ENCODE assay signal across 2 cellular contexts in the genomic region with DNA sequence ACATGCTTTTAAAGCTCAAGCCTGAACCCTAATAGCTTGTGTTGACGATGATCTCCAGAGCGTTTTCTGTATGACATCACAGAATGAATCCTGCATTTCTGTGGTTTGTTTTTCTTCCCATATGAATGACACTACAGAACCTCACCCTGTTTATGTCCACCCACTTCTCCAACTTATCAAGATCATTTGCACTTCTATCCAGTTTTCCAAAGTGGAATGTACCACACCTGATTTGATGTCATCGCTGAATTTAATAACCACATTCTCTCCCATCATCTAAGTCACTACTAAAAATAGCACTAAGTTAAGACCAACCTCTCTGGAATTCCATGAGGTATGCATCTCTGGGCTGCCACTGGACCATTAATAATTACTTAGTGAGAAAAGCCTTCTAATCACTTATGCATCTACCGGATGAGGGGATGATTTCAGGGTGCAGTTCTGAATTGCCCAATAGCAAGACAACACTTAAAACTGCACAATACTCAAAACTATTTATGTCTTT.
TF ChIP-seq lines count a peak whose summit lies in the region.

No MANE protein-coding gene starts in this region.

TF ChIP-seq in HepG2, 621 proteins besides CTCF, POLR2A, EP300 and RAD21:
- TF ChIP-seq CREB1 (IDR thresholded peaks at IDR 0.05) (peak; percentile 64), CREB1 (CRISPR knock-in tag; IDR thresholded peaks at IDR 0.05) (no peak), FOXA1 (IDR thresholded peaks at IDR 0.05) (no peak), FOXA1 (CRISPR knock-in tag; IDR thresholded peaks at IDR 0.05) (no peak), YY1 (IDR thresholded peaks at IDR 0.05; ENCODE audit: insufficient read depth, insufficient replicate concordance, low read depth, low read length) (no peak), ZFP36L1 (CRISPR knock-in tag; IDR thresholded peaks at IDR 0.05) (no peak), TBX3 (IDR thresholded peaks at IDR 0.05; ENCODE audit: borderline replicate concordance) (no peak)
- TF ChIP-seq, protein P1, sequence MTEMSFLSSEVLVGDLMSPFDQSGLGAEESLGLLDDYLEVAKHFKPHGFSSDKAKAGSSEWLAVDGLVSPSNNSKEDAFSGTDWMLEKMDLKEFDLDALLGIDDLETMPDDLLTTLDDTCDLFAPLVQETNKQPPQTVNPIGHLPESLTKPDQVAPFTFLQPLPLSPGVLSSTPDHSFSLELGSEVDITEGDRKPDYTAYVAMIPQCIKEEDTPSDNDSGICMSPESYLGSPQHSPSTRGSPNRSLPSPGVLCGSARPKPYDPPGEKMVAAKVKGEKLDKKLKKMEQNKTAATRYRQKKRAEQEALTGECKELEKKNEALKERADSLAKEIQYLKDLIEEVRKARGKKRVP (CRISPR knock-in tag; IDR thresholded peaks at IDR 0.05), result no peak

TF ChIP-seq in K562, 482 proteins besides CTCF, POLR2A, EP300 and RAD21:
- TF ChIP-seq BRD4 (IDR thresholded peaks at IDR 0.05), result no peak
- TF ChIP-seq CEBPB (tag; IDR thresholded peaks at IDR 0.05), result peak; percentile 52; the same call in 1 of the 2 replicates
- TF ChIP-seq CEBPG (CRISPR knock-in tag; IDR thresholded peaks at IDR 0.05), result no peak
- TF ChIP-seq CEBPG (tag; conservative IDR thresholded peaks at IDR 0.05 in 1 of 2, IDR thresholded peaks at IDR 0.05 in 1 of 2), result peak in 1 of 2 experiments; percentile 46; a peak in 1 of 4 replicates
- TF ChIP-seq CREM (IDR thresholded peaks at IDR 0.05; ENCODE audit: low read depth), result peak; percentile 32; the same call in 1 of the 2 replicates
- no peak for TF ChIP-seq POLR2B (IDR thresholded peaks at IDR 0.05; ENCODE audit: low read depth, partially characterized antibody)
- no peak for TF ChIP-seq SRSF1 (IDR thresholded peaks at IDR 0.05; ENCODE audit: low read depth, low read length)
- TF ChIP-seq, protein P2, sequence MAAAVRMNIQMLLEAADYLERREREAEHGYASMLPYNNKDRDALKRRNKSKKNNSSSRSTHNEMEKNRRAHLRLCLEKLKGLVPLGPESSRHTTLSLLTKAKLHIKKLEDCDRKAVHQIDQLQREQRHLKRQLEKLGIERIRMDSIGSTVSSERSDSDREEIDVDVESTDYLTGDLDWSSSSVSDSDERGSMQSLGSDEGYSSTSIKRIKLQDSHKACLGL (CRISPR knock-in tag; IDR thresholded peaks at IDR 0.05; ENCODE audit: borderline replicate concordance, poor library complexity, severe bottlenecking), result no peak
- TF ChIP-seq CTBP1 (IDR thresholded peaks at IDR 0.05; ENCODE audit: borderline replicate concordance), result peak; percentile 20; the same call in 1 of the 2 replicates
